37 cellular contexts compared by ENCODE assay signal in the genomic region with DNA sequence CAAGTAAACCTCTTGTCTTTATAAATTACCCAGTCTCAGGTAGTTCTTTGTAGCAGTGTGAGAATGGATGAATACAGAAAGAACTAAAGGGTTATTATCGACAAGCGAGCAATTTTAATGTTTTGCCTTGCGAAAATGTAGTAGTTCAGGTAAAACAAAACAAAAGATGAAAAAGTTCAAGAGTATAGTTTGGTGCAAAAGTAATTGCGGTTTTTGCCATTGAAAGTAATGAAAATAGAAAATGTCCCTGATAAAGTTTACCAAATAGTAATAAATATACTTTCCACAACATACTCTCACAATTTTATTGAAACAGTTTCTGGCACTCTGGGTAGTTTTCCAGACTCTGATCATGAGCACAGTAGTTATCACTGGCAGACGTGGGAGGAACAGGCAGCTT.
"Had no signal": no experiment of that assay in that cellular context is flagged by ENCODE, and none has a peak within 500 bp of the region (broad histone marks: within the 10 kb centered on the region; RNA-seq: fewer than 3 reads in every experiment).

No MANE protein-coding gene starts in this region.

- ATAC-seq: activated CD8-positive, alpha-beta T cell treated with anti-CD3 and anti-CD28 coated beads for 36 hours; activated naive CD4-positive, alpha-beta T cell treated with anti-CD3 and anti-CD28 coated beads, Interleukin-2, amount 50 U/mL, for 72 hours; activated T-cell treated with anti-CD3 and anti-CD28 coated beads, Interleukin-2, amount 50 U/mL, for 4 hours; activated T-cell treated with anti-CD3 and anti-CD28 coated beads, Interleukin-2, amount 50 U/mL, for 72 hours; activated T-helper 17 cell treated with anti-CD3 and anti-CD28 coated beads, Interleukin-2, amount 50 U/mL, for 72 hours; body of pancreas had no signal

- H3K4me3 ChIP-seq: adrenal gland, body of pancreas, breast epithelium had no signal

- H3K4me1 Mint-ChIP-seq: activated B cell treated with CpG ODN at 0.5 μM for 24 hours; activated CD4-positive, alpha-beta T cell treated with anti-CD3 and anti-CD28 coated beads, Interleukin-2, amount 10 ng/mL, durations not matched to agents 24 days and 14 days; activated naive CD8-positive, alpha-beta T cell treated with anti-CD3 and anti-CD28 coated beads for 36 hours; activated T-helper 17 cell treated with anti-CD3 and anti-CD28 coated beads, Interleukin-2, amount 50 U/mL, for 72 hours had no signal

- H3K36me3 Mint-ChIP-seq: activated CD4-positive, alpha-beta memory T cell treated with anti-CD3 and anti-CD28 coated beads for 36 hours; activated naive CD8-positive, alpha-beta T cell treated with anti-CD3 and anti-CD28 coated beads for 36 hours had no signal

- DNase-seq: activated B cell treated with CpG ODN at 0.5 μM for 24 hours; activated CD4-positive, alpha-beta memory T cell treated with anti-CD3 and anti-CD28 coated beads for 36 hours; activated CD4-positive, alpha-beta T cell treated with anti-CD3 and anti-CD28 coated beads for 4 hours; activated CD4-positive, alpha-beta T cell treated with anti-CD3 and anti-CD28 coated beads, Interleukin-2, amount 10 ng/mL, durations not matched to agents 24 days and 14 days; activated CD4-positive, alpha-beta T cell treated with anti-CD3 and anti-CD28 coated beads, Interleukin-2, amount 50 U/mL, for 1 hour; activated CD4-positive, alpha-beta T cell treated with anti-CD3 and anti-CD28 coated beads, Interleukin-2, amount 50 U/mL, for 4 hours; activated CD4-positive, CD25-positive, alpha-beta regulatory T cell treated with anti-CD3 and anti-CD28 coated beads, Interleukin-2, amount 50 U/mL, for 72 hours; activated CD8-positive, alpha-beta memory T cell treated with anti-CD3 and anti-CD28 coated beads, Interleukin-2, amount 50 U/mL, for 4 hours; activated CD8-positive, alpha-beta T cell treated with anti-CD3 and anti-CD28 coated beads for 36 hours; activated effector memory CD4-positive, alpha-beta T cell treated with anti-CD3 and anti-CD28 coated beads, Interleukin-2, amount 50 U/mL, for 16 hours; activated gamma-delta T cell treated with Interleukin-2 at 50 U/mL for 16 hours; activated naive CD4-positive, alpha-beta T cell; activated naive CD4-positive, alpha-beta T cell treated with anti-CD3 and anti-CD28 coated beads for 36 hours; activated naive CD4-positive, alpha-beta T cell treated with anti-CD3 and anti-CD28 coated beads, Interleukin-2, amount 50 U/mL, for 16 hours; activated naive CD8-positive, alpha-beta T cell treated with anti-CD3 and anti-CD28 coated beads for 36 hours; activated T-cell treated with anti-CD3 and anti-CD28 coated beads for 4 hours; activated T-cell treated with anti-CD3 and anti-CD28 coated beads, Interleukin-2, amount 50 U/mL, for 1 hour; activated T-cell treated with anti-CD3 and anti-CD28 coated beads, Interleukin-2, amount 50 U/mL, for 4 hours; activated T-cell treated with anti-CD3 and anti-CD28 coated beads, Interleukin-2, amount 50 U/mL, for 72 hours; adrenal gland; amniotic stem cell; aorta; body of pancreas; brain microvascular endothelial cell; central memory CD4-positive, alpha-beta T cell; T-helper 1 cell; T-helper 2 cell; T-helper 9 cell had no signal

- H3K4me1 ChIP-seq: body of pancreas, breast epithelium had no signal

- H3K4me3 Mint-ChIP-seq: activated B cell treated with CpG ODN at 0.5 μM for 24 hours; activated CD4-positive, alpha-beta memory T cell treated with anti-CD3 and anti-CD28 coated beads for 36 hours; activated CD4-positive, alpha-beta T cell treated with anti-CD3 and anti-CD28 coated beads, Interleukin-2, amount 10 ng/mL, durations not matched to agents 24 days and 14 days; activated CD8-positive, alpha-beta T cell treated with anti-CD3 and anti-CD28 coated beads for 36 hours; activated naive CD4-positive, alpha-beta T cell treated with anti-CD3 and anti-CD28 coated beads for 36 hours; activated naive CD8-positive, alpha-beta T cell treated with anti-CD3 and anti-CD28 coated beads for 36 hours; activated T-cell treated with anti-CD3 and anti-CD28 coated beads, Interleukin-2, amount 50 U/mL, for 4 hours; activated T-cell treated with anti-CD3 and anti-CD28 coated beads, Interleukin-2, amount 50 U/mL, for 72 hours; activated T-helper 1 cell treated with anti-CD3 and anti-CD28 coated beads, Interleukin-12 subunit alpha, Interleukin-12 subunit beta, Interleukin-2, Interleukin-4 antibody, amounts not matched to agents 30 ng/mL and 10 ng/mL and 1 ng/mL, durations not matched to agents 14 hours and 24 hours and 36 hours; activated T-helper 17 cell treated with anti-CD3 and anti-CD28 coated beads, Interleukin-2, amount 50 U/mL, for 72 hours; T-helper 1 cell treated with Interleukin-12 subunit alpha and Interleukin-12 subunit beta and Interleukin-4 antibody, amounts not matched to agents 30 μg/mL and 1 μg/mL, for 36 hours; T-helper 2 cell treated with Interferon-gamma antibody and Interleukin-4, amounts not matched to agents 5 μg/mL and 100 μg/mL, for 36 hours had no signal

- H3K36me3 ChIP-seq: adrenal gland, brain microvascular endothelial cell, breast epithelium had no signal

- H3K27ac ChIP-seq: adrenal gland, body of pancreas, brain microvascular endothelial cell, breast epithelium, VCaP had no signal

- H3K9me3 ChIP-seq: adrenal gland, body of pancreas, breast epithelium had no signal

- FAIRE-seq: astrocyte, TTC549 had no signal

- H3K27me3 ChIP-seq: adrenal gland, body of pancreas, brain microvascular endothelial cell, breast epithelium had no signal

- H3K9me3 Mint-ChIP-seq: activated B cell treated with CpG ODN at 0.5 μM for 24 hours; activated CD4-positive, alpha-beta memory T cell treated with anti-CD3 and anti-CD28 coated beads for 36 hours; activated CD4-positive, alpha-beta T cell treated with anti-CD3 and anti-CD28 coated beads, Interleukin-2, amount 10 ng/mL, durations not matched to agents 24 days and 14 days; activated naive CD8-positive, alpha-beta T cell treated with anti-CD3 and anti-CD28 coated beads for 36 hours; activated T-cell treated with anti-CD3 and anti-CD28 coated beads, Interleukin-2, amount 50 U/mL, for 72 hours; activated T-helper 1 cell treated with anti-CD3 and anti-CD28 coated beads, Interleukin-12 subunit alpha, Interleukin-12 subunit beta, Interleukin-2, Interleukin-4 antibody, amounts not matched to agents 30 ng/mL and 10 ng/mL and 1 ng/mL, durations not matched to agents 14 hours and 24 hours and 36 hours; activated T-helper 17 cell treated with anti-CD3 and anti-CD28 coated beads, Interleukin-2, amount 50 U/mL, for 72 hours; T-helper 1 cell treated with Interleukin-12 subunit alpha and Interleukin-12 subunit beta and Interleukin-4 antibody, amounts not matched to agents 30 μg/mL and 1 μg/mL, for 36 hours; T-helper 2 cell treated with Interferon-gamma antibody and Interleukin-4, amounts not matched to agents 5 μg/mL and 100 μg/mL, for 36 hours had no signal

- H3K27me3 Mint-ChIP-seq: activated CD4-positive, alpha-beta memory T cell treated with anti-CD3 and anti-CD28 coated beads for 36 hours; activated CD4-positive, alpha-beta T cell treated with anti-CD3 and anti-CD28 coated beads, Interleukin-2, amount 10 ng/mL, durations not matched to agents 24 days and 14 days; activated T-helper 17 cell treated with anti-CD3 and anti-CD28 coated beads, Interleukin-2, amount 50 U/mL, for 72 hours had no signal

- H3K27ac Mint-ChIP-seq: activated B cell treated with CpG ODN at 0.5 μM for 24 hours; activated CD4-positive, alpha-beta memory T cell treated with anti-CD3 and anti-CD28 coated beads for 36 hours; activated CD4-positive, alpha-beta T cell treated with anti-CD3 and anti-CD28 coated beads, Interleukin-2, amount 10 ng/mL, durations not matched to agents 24 days and 14 days; activated CD8-positive, alpha-beta T cell treated with anti-CD3 and anti-CD28 coated beads for 36 hours; activated naive CD4-positive, alpha-beta T cell treated with anti-CD3 and anti-CD28 coated beads for 36 hours; activated naive CD4-positive, alpha-beta T cell treated with anti-CD3 and anti-CD28 coated beads, Interleukin-2, amount 50 U/mL, for 72 hours; activated naive CD8-positive, alpha-beta T cell treated with anti-CD3 and anti-CD28 coated beads for 36 hours; activated T-cell treated with anti-CD3 and anti-CD28 coated beads, Interleukin-2, amount 50 U/mL, for 72 hours; activated T-helper 1 cell treated with anti-CD3 and anti-CD28 coated beads, Interleukin-12 subunit alpha, Interleukin-12 subunit beta, Interleukin-2, Interleukin-4 antibody, amounts not matched to agents 30 ng/mL and 10 ng/mL and 1 ng/mL, durations not matched to agents 14 hours and 24 hours and 36 hours; activated T-helper 17 cell treated with anti-CD3 and anti-CD28 coated beads, Interleukin-2, amount 50 U/mL, for 72 hours; T-helper 1 cell treated with Interleukin-12 subunit alpha and Interleukin-12 subunit beta and Interleukin-4 antibody, amounts not matched to agents 30 μg/mL and 1 μg/mL, for 36 hours; T-helper 2 cell treated with Interferon-gamma antibody and Interleukin-4, amounts not matched to agents 5 μg/mL and 100 μg/mL, for 36 hours had no signal
